22 cellular contexts compared by ENCODE assay signal in the genomic region with DNA sequence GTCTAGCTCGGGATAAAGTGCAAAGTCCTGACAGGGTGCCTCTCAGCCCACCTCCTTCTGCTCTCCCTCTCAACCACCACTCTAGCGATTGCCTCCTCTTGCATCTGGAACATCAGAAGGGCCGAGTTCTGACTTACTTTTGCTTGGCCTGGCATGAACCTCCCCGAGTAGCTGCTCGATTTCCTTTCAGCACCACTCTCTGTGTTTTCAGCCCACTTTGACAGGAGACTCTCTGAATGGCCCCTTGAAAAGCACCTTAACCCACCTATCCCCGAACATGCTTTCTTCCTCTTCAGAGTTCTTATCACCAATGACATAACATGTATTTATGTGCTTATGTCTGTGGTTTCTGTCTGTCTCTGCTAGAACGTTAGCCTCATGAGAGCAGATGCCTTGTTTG.
DNase-seq lines count a peak whose midpoint lies in the region; ATAC-seq, FAIRE-seq and TF ChIP-seq lines count a peak whose summit lies in the region.
"Had no signal": no experiment of that assay in that cellular context is flagged by ENCODE, and none has a peak within 500 bp of the region (broad histone marks: within the 10 kb centered on the region; RNA-seq: fewer than 3 reads in every experiment).

No MANE protein-coding gene starts in this region.

- no peak overlapping the region for H4K8ac ChIP-seq in IMR-90 (ENCODE audit: low read depth in 2 of 2, low read length in 2 of 2)

- no peak overlapping the region for H4K91ac ChIP-seq in IMR-90 (ENCODE audit: insufficient read depth, low read depth, low read length)

- H3K27ac ChIP-seq in CD4-positive, CD25-positive, alpha-beta regulatory T cell (ENCODE audit: insufficient read depth, low read length, poor library complexity, severe bottlenecking) = no peak overlapping the region
- no peak overlapping the region for H3K27ac ChIP-seq in IMR-90 (ENCODE audit: insufficient read depth, low read length)
- H3K27ac ChIP-seq in K562 (ENCODE audit: extremely low read depth, low read depth, low read length) = no peak overlapping the region
- no peak overlapping the region for H3K27ac ChIP-seq in body of pancreas
- H3K27ac ChIP-seq: KMS-11, SJCRH30 had no signal

- no peak overlapping the region for H2BK5ac ChIP-seq in IMR-90 (ENCODE audit: low read depth, low read length, poor library complexity, severe bottlenecking)

- H3K23ac ChIP-seq in IMR-90 (ENCODE audit: low read depth, low read length) = no peak overlapping the region

- H3K4me2 ChIP-seq in IMR-90 (ENCODE audit: low read depth, low read length) = no peak overlapping the region
- no peak overlapping the region for H3K4me2 ChIP-seq in K562 (ENCODE audit: insufficient read depth, low read length)
- H3K4me2 ChIP-seq: KMS-11 had no signal

- H2BK15ac ChIP-seq in IMR-90 (ENCODE audit: low read depth, low read length) = 0 out of 3 replicates have a peak overlapping the region, but pooled peaks have one; percentile 27

- no peaks in the 10 kb centered on the region for H4K20me1 ChIP-seq in IMR-90 (ENCODE audit: insufficient read depth, low read length)
- no peaks in the 10 kb centered on the region for H4K20me1 ChIP-seq in K562 (replicated peaks; ENCODE audit: control insufficient read depth, insufficient read depth, low read length)

- H3K56ac ChIP-seq in IMR-90 (ENCODE audit: extremely low read depth, insufficient read depth, low read length) = no peak overlapping the region

- no peak overlapping the region for H3K4me3 Mint-ChIP-seq in CD4-positive, CD25-positive, alpha-beta regulatory T cell
- H3K4me3 Mint-ChIP-seq in nephron progenitor cell = no peak overlapping the region

- H2BK120ac ChIP-seq in IMR-90 (ENCODE audit: low read depth, low read length) = no peak overlapping the region

- H3K9ac ChIP-seq in IMR-90 (ENCODE audit: low read depth, low read length) = no peak overlapping the region
- no peak overlapping the region for H3K9ac ChIP-seq in K562 (ENCODE audit: insufficient read depth in 1 of 2, low read depth in 2 of 2, low read length in 2 of 2)
- H3K9ac ChIP-seq: KMS-11 had no signal

- H3K9me1 ChIP-seq in IMR-90 (ENCODE audit: insufficient read depth, low read length) (no peaks in the 10 kb centered on the region), K562 (ENCODE audit: control insufficient read depth, insufficient read depth, low read length) (no peaks in the 10 kb centered on the region)

- H3K79me1 ChIP-seq in IMR-90 (ENCODE audit: low read depth in 1 of 2, low read length in 2 of 2) = no peaks in the 10 kb centered on the region

- H2AFZ ChIP-seq in IMR-90 (replicated peaks; ENCODE audit: low read length, poor library complexity) (peak overlapping the region; percentile 58), K562 (ENCODE audit: low read depth, low read length) (peak overlapping the region; percentile 35; the same call in 1 of the 2 replicates)

- no peaks in the 10 kb centered on the region for H3K27me3 ChIP-seq in CD4-positive, CD25-positive, alpha-beta regulatory T cell (ENCODE audit: control insufficient read depth, insufficient read depth, low read length)
- H3K27me3 ChIP-seq in IMR-90 (ENCODE audit: control insufficient read depth, insufficient read depth, low read length) (no peaks in the 10 kb centered on the region), K562 (ENCODE audit: control insufficient read depth in 2 of 2, insufficient read depth in 2 of 2, low read length in 2 of 2) (no peaks in the 10 kb centered on the region), body of pancreas (no peaks in the 10 kb centered on the region)
- H3K27me3 ChIP-seq: SJCRH30 had no signal

- TF ChIP-seq POLR2A in IMR-90 (IDR thresholded peaks at IDR 0.05; ENCODE audit: low read depth, low read length) = no peak
- no peak for TF ChIP-seq POLR2A in K562 (conservative IDR thresholded peaks at IDR 0.05)
- TF ChIP-seq POLR2A in body of pancreas (IDR thresholded peaks at IDR 0.05) = no peak

- peaks cover 6% of the 10 kb centered on the region for H3K27me3 Mint-ChIP-seq in CD4-positive, CD25-positive, alpha-beta regulatory T cell
- peaks cover 3% of the 10 kb centered on the region for H3K27me3 Mint-ChIP-seq in nephron progenitor cell (ENCODE audit: low read depth, poor library complexity)

- H4K5ac ChIP-seq in IMR-90 (ENCODE audit: low read depth, low read length) = no peak overlapping the region

- H2BK20ac ChIP-seq in IMR-90 (ENCODE audit: low read depth, low read length) = no peak overlapping the region

- H3K36me3 ChIP-seq in CD4-positive, CD25-positive, alpha-beta regulatory T cell (ENCODE audit: control insufficient read depth, insufficient read depth, low read length) = no peaks in the 10 kb centered on the region
- H3K36me3 ChIP-seq in IMR-90 (ENCODE audit: control insufficient read depth, insufficient read depth, low read length) = no peaks in the 10 kb centered on the region
- no peaks in the 10 kb centered on the region for H3K36me3 ChIP-seq in K562 (ENCODE audit: control insufficient read depth, insufficient read depth, low read length)
- no peaks in the 10 kb centered on the region for H3K36me3 ChIP-seq in body of pancreas (replicated peaks in 1 of 2; ENCODE audit: insufficient read depth in 1 of 2, low read depth in 2 of 2)
- H3K36me3 ChIP-seq: SJCRH30 had no signal

- DNase-seq in CD4-positive, CD25-positive, alpha-beta regulatory T cell = no peak
- DNase-seq in IMR-90 (no peak), K562 (ENCODE audit: extremely low read depth in 1 of 4, low spot score in 3 of 4) (no peak), nephron progenitor cell (no peak), NCI-H510A (lab: John Stamatoyannopoulos, UW) (no peak), body of pancreas (no peak), NCI-H1105 (lab: John Stamatoyannopoulos, UW) (no peak)
- DNase-seq: DMS53, EL, GF-D8, MV-4-11, NCI-H1105 treated with DMSO at 0.1 percent for 48 hours, NCI-H146, NCI-H2029, NCI-H2227 treated with DMSO at 0.1 percent for 48 hours, NCI-H69, SJCRH30 had no signal

- H3K18ac ChIP-seq in IMR-90 (ENCODE audit: low read depth, low read length) = no peak overlapping the region

- no peak overlapping the region for H3K4ac ChIP-seq in IMR-90 (ENCODE audit: low read depth, low read length)

- H3K4me1 ChIP-seq in CD4-positive, CD25-positive, alpha-beta regulatory T cell (ENCODE audit: control insufficient read depth, insufficient read depth, low read length, poor library complexity, severe bottlenecking) = no peaks in the 10 kb centered on the region
- H3K4me1 ChIP-seq in IMR-90 (ENCODE audit: control insufficient read depth, insufficient read depth, low read length) = no peaks in the 10 kb centered on the region
- H3K4me1 ChIP-seq in K562 (replicated peaks in 1 of 2; ENCODE audit: control insufficient read depth in 2 of 2, insufficient read depth in 2 of 2, low read length in 2 of 2) = no peaks in the 10 kb centered on the region; a peak in 2 of 5 replicates
- H3K4me1 ChIP-seq in body of pancreas = no peaks in the 10 kb centered on the region

- peaks cover 0 to 6% (median 0%) of the 10 kb centered on the region in 7 donors for H3K9me3 Mint-ChIP-seq in CD4-positive, CD25-positive, alpha-beta regulatory T cell
- peaks cover 33% of the 10 kb centered on the region for H3K9me3 Mint-ChIP-seq in nephron progenitor cell

- no TSS peak for BruUV-seq in IMR-90 (replicated peaks; lab: Mats Ljungman, UMichigan)
- BruUV-seq in K562 (replicated peaks; lab: Mats Ljungman, UMichigan) = no TSS peak

- no peak for FAIRE-seq in K562 (lab: Jason Lieb, UNC)
- FAIRE-seq: GM19239 had no signal

- CTCF ChIA-PET in IMR-90 (lab: Yijun Ruan, JAX) = no interaction called here
- CTCF ChIA-PET in K562 (lab: Yijun Ruan, JAX; ENCODE audit: low intra/inter-chr PET ratio) = no interaction called here

- TF ChIP-seq RAD21 in IMR-90 (IDR thresholded peaks at IDR 0.05; ENCODE audit: low read length) (no peak), K562 (CRISPR knock-in tag; conservative IDR thresholded peaks at IDR 0.05 in 1 of 2, IDR thresholded peaks at IDR 0.05 in 1 of 2) (no peak)

- no peak overlapping the region; the same call in 1 of the 2 replicates for H3K14ac ChIP-seq in IMR-90 (replicated peaks; ENCODE audit: low read depth, low read length)

- no peak overlapping the region for H3K4me3 ChIP-seq in CD4-positive, CD25-positive, alpha-beta regulatory T cell (ENCODE audit: low read depth, low read length)
- no peak overlapping the region for H3K4me3 ChIP-seq in IMR-90 (ENCODE audit: insufficient read depth, low read depth, low read length)
- no peak overlapping the region for H3K4me3 ChIP-seq in K562
- H3K4me3 ChIP-seq in body of pancreas = no peak overlapping the region
- H3K4me3 ChIP-seq: SJCRH30 had no signal

- H3K27ac Mint-ChIP-seq in CD4-positive, CD25-positive, alpha-beta regulatory T cell = peak overlapping the region in 2 of 3 donors; percentile 13 to 18
- peak overlapping the region; percentile 0 for H3K27ac Mint-ChIP-seq in nephron progenitor cell

- H3K9me3 ChIP-seq in CD4-positive, CD25-positive, alpha-beta regulatory T cell (ENCODE audit: control insufficient read depth in 2 of 2, low read length in 2 of 2) = no peaks in the 10 kb centered on the region
- H3K9me3 ChIP-seq in IMR-90 (ENCODE audit: control insufficient read depth, insufficient read depth, low read length) = no peaks in the 10 kb centered on the region
- no peaks in the 10 kb centered on the region; the same call in 1 of the 2 replicates for H3K9me3 ChIP-seq in K562 (replicated peaks; ENCODE audit: control insufficient read depth, insufficient read depth, low read depth, low read length)
- no peaks in the 10 kb centered on the region for H3K9me3 ChIP-seq in body of pancreas

- POLR2A ChIA-PET in IMR-90 (lab: Charles Lee; ENCODE audit: unreplicated experiment) (no interaction called here), K562 (lab: Yijun Ruan, JAX) (interaction anchor here (0.6 to 1.2 kb wide), 4 partner anchors 10 to 415 kb away, joined by 3 to 5 read pairs (median 4); no protein-coding TSS in a partner anchor)

- WGBS in IMR-90 (ENCODE audit: extremely low coverage in 2 of 2, insufficient read length in 1 of 2), 2 experiments = 60% methylated on average over 1 of the region's 7 CpGs; no CpG with 5 or more reads in 1 of the 2 experiments
- 13% methylated on average over 7 of the region's 7 CpGs for WGBS in K562 (ENCODE audit: insufficient coverage, low coverage, missing lambda C conversion rate)
- WGBS in body of pancreas, 2 donors = 60 to 66% methylated on average over 7 of the region's 7 CpGs

- no peaks in the 10 kb centered on the region for H3K36me3 Mint-ChIP-seq in CD4-positive, CD25-positive, alpha-beta regulatory T cell
- H3K36me3 Mint-ChIP-seq in nephron progenitor cell (ENCODE audit: low read depth) = peaks cover 10% of the 10 kb centered on the region

- no peak for TF ChIP-seq EP300 in K562 (IDR thresholded peaks at IDR 0.05; ENCODE audit: low read length)

- dilution Hi-C loops in IMR-90 (cut with HindIII; ENCODE audit: low sequenced_read_pairs, unreplicated experiment) = no loop called here

- no peaks in the 10 kb centered on the region for H3K4me1 Mint-ChIP-seq in CD4-positive, CD25-positive, alpha-beta regulatory T cell
- no peaks in the 10 kb centered on the region for H3K4me1 Mint-ChIP-seq in nephron progenitor cell

- no peak for ATAC-seq in CD4-positive, CD25-positive, alpha-beta regulatory T cell (ENCODE audit: low read depth in 2 of 2)
- ATAC-seq in IMR-90 (ENCODE audit: low read depth) (no peak), K562 (peak; percentile 42; the same call in 2 of the 3 replicates), body of pancreas (no peak)
- ATAC-seq: HCT116, Right ventricle myocardium inferior, SK-N-SH treated with all-trans-retinoic acid at 6 μM for 48 hours had no signal

- intact Hi-C loops in IMR-90 (cut with micrococcal nuclease) = no loop called here
- intact Hi-C loops in K562 (cut with micrococcal nuclease) = no loop called here
- intact Hi-C loops in body of pancreas (cut with DNase I) = no loop called here

- no peak for TF ChIP-seq CTCF in IMR-90 (conservative IDR thresholded peaks at IDR 0.05; ENCODE audit: low read depth, low read length)
- TF ChIP-seq CTCF in K562 (IDR thresholded peaks at IDR 0.05 in 2 of 3, conservative IDR thresholded peaks at IDR 0.05 in 1 of 3; ENCODE audit: insufficient read depth in 2 of 3, low read depth in 1 of 3, low read length in 3 of 3) = no peak
- TF ChIP-seq CTCF in nephron progenitor cell (IDR thresholded peaks at IDR 0.05) = no peak
- TF ChIP-seq CTCF in body of pancreas (IDR thresholded peaks at IDR 0.05) = no peak

- no peak overlapping the region for H2AK9ac ChIP-seq in IMR-90 (replicated peaks; ENCODE audit: low read depth, low read length, poor library complexity)

- H2AK5ac ChIP-seq in IMR-90 (ENCODE audit: low read depth, low read length) = no peak overlapping the region; the same call in 1 of the 2 replicates

- H3K79me2 ChIP-seq in K562 (ENCODE audit: control insufficient read depth, insufficient read depth, low read length) = no peaks in the 10 kb centered on the region

- in situ Hi-C loops in IMR-90 (cut with MboI; ENCODE audit: low sequenced_read_pairs) = no loop called here
- in situ Hi-C loops in K562 (cut with MboI) = no loop called here
